Comparison of ENCODE assay signal across 8 cellular contexts in the genomic region with DNA sequence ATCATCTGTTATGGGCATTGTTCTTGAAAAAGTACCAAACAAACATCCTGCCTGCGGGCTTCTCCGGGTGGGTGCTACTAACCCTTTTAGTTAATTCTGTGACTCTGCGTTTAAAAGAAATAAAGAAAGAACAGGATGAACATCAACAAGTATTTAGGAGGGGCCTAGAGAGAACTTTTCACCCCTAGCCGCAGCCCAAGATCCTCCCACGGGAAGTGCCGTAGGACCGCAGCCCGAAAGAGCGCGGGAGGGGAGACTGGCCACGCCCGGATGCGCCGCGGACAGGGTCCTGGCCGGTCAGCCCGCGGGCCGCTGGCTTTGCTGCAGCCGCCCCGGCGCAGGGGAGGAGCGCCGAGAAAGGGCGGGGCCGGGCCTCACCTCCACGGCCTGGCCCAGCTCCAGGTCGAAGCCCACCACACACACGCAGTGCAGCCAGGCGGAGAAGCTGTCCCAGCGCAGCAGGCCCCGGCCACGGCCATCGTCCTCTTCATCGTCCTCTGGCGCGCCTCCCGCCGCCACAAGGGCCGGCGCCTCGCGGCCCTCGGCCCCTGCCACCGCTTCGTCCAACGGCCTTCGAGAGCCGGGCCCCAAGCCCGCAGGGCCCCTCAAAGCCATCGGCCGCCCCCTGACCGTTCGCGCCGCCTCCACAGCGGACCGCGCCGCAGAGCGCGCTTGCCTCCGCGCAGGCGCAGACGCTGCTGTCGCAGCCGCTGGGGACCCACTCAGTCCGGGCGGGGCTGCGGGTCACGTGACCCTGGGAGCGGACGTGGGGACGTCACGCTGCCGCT. TPM values are rescaled to one million over a fixed set of nuclear protein-coding genes. Genes with fewer than 3 reads are reported as not detected.
DNase-seq lines count a peak whose midpoint lies in the region; ATAC-seq and TF ChIP-seq lines count a peak whose summit lies in the region.

DENND6A (minus strand) TSS at position 674 of the 788 bp plus-strand sequence; CDS start at position 615, 59 bp downstream.

- peak within 1 kb of the TSS; percentile 70 for H3K4me2 ChIP-seq in neural cell (ENCODE audit: low read length)

- H2AFZ ChIP-seq in neural cell (ENCODE audit: low read depth, low read length), result peak within 1 kb of the TSS; percentile 83

- H4K20me1 ChIP-seq in neural cell (ENCODE audit: insufficient read depth), result no peaks in the 10 kb centered on the region

- H3K9me2 ChIP-seq in neural cell (ENCODE audit: insufficient read depth, low read length), result no peaks in the 10 kb centered on the region

- ATAC-seq in stimulated activated naive CD8-positive, alpha-beta T cell treated with anti-CD3 and anti-CD28 coated beads, Interleukin-15, amount 100 ng/mL, for 72 hours, result peak; percentile 90

- peaks cover 38% of the 10 kb centered on the region for H3K79me2 ChIP-seq in neural cell (replicated peaks; ENCODE audit: insufficient read depth, low read length)

- DNase-seq in H7, result peak; percentile 96
- DNase-seq in M059J (ENCODE audit: low read depth), result peak; percentile 89
- DNase-seq in SHP77 treated with DMSO at 0.1 percent for 48 hours (lab: John Stamatoyannopoulos, UW), result peak; percentile 62
- DNase-seq in activated gamma-delta T cell (lab: John Stamatoyannopoulos, UW), result peak; percentile 95
- peak; percentile 86 for DNase-seq in fibroblast of the conjunctiva (ENCODE audit: low read depth)
- DNase-seq in stimulated activated naive CD8-positive, alpha-beta T cell treated with anti-CD3 and anti-CD28 coated beads, Interleukin-15, amount 100 ng/mL, for 72 hours, result peak; percentile 95 to 96

- peak within 1 kb of the TSS; percentile 95 to 97 for H3K27ac Mint-ChIP-seq in stimulated activated naive CD8-positive, alpha-beta T cell treated with anti-CD3 and anti-CD28 coated beads, Interleukin-15, amount 100 ng/mL, for 72 hours

- H3K4me1 Mint-ChIP-seq in stimulated activated naive CD8-positive, alpha-beta T cell treated with anti-CD3 and anti-CD28 coated beads, Interleukin-15, amount 100 ng/mL, for 72 hours, result peaks cover 42% of the 10 kb centered on the region

- no peaks in the 10 kb centered on the region for H3K27me3 Mint-ChIP-seq in stimulated activated naive CD8-positive, alpha-beta T cell treated with anti-CD3 and anti-CD28 coated beads, Interleukin-15, amount 100 ng/mL, for 72 hours

- TF ChIP-seq RAD21 in neural cell (conservative IDR thresholded peaks at IDR 0.05), result no peak

- peak within 1 kb of the TSS; percentile 96 for H3K4me3 ChIP-seq in H7 (ENCODE audit: insufficient read depth, low read depth, low read length)
- H3K4me3 ChIP-seq in neural cell (ENCODE audit: low read length), result peak within 1 kb of the TSS; percentile 93

- TF ChIP-seq CTCF in neural cell (IDR thresholded peaks at IDR 0.05; ENCODE audit: poor library complexity, severe bottlenecking), result peak; percentile 31

- no peaks in the 10 kb centered on the region for H3F3A ChIP-seq in neural cell (ENCODE audit: insufficient read depth, low read length, poor library complexity, severe bottlenecking)

- H3K4me3 Mint-ChIP-seq in stimulated activated naive CD8-positive, alpha-beta T cell treated with anti-CD3 and anti-CD28 coated beads, Interleukin-15, amount 100 ng/mL, for 72 hours, result peak within 1 kb of the TSS; percentile 89 to 94

- no peaks in the 10 kb centered on the region; the same call in 1 of the 2 replicates for H3K4me1 ChIP-seq in ES-I3 (ENCODE audit: insufficient read depth, low read length)

- no peaks in the 10 kb centered on the region for H3K27me3 ChIP-seq in H7 (ENCODE audit: control insufficient read depth, insufficient read depth, low read length)
- H3K27me3 ChIP-seq in neural cell (ENCODE audit: insufficient read depth, low read depth, low read length), result no peaks in the 10 kb centered on the region

- H3K27ac ChIP-seq in neural cell (ENCODE audit: low read length), result peak within 1 kb of the TSS; percentile 76

- H3K9ac ChIP-seq in ES-I3 (ENCODE audit: low read depth, low read length) (peak within 1 kb of the TSS; percentile 82), neural cell (ENCODE audit: low read length) (peak within 1 kb of the TSS; percentile 86)

- peak; percentile 49 for TF ChIP-seq EP300 in neural cell (conservative IDR thresholded peaks at IDR 0.05; ENCODE audit: poor library complexity, severe bottlenecking)

- H3K9me3 Mint-ChIP-seq in stimulated activated naive CD8-positive, alpha-beta T cell treated with anti-CD3 and anti-CD28 coated beads, Interleukin-15, amount 100 ng/mL, for 72 hours, result no peaks in the 10 kb centered on the region

- H3K9me3 ChIP-seq in ES-I3 (ENCODE audit: control insufficient read depth, insufficient read depth, low read length) (no peaks in the 10 kb centered on the region), neural cell (ENCODE audit: low read length) (no peaks in the 10 kb centered on the region)

- H3K36me3 ChIP-seq in ES-I3 (ENCODE audit: insufficient read depth, low read length) (no peaks in the 10 kb centered on the region), H7 (replicated peaks; ENCODE audit: control insufficient read depth, insufficient read depth, low read length) (no peaks in the 10 kb centered on the region), neural cell (ENCODE audit: insufficient read depth, low read length) (no peaks in the 10 kb centered on the region)

TF ChIP-seq in neural cell, 6 proteins besides CTCF, POLR2A, EP300 and RAD21:
- TF ChIP-seq SMC3 (conservative IDR thresholded peaks at IDR 0.05; ENCODE audit: poor library complexity) (peak; percentile 36), MXI1 (conservative IDR thresholded peaks at IDR 0.05; ENCODE audit: poor library complexity, severe bottlenecking) (peak; percentile 85), TAF1 (IDR thresholded peaks at IDR 0.05; ENCODE audit: low read depth) (peak; percentile 30), REST (IDR thresholded peaks at IDR 0.05; ENCODE audit: borderline replicate concordance) (peak; percentile 48), EZH2 (IDR thresholded peaks at IDR 0.05; ENCODE audit: borderline replicate concordance, insufficient read depth, low read length, poor library complexity, severe bottlenecking) (no peak), POLR2AphosphoS5 (IDR thresholded peaks at IDR 0.05) (peak; percentile 95)

RNA-seq across cellular contexts. Expression of gene DENND6A, which starts in this region (rescaled TPM):
- 12.0 and 15.9 TPM in 2 replicates for total RNA-seq in H7 (2014; rRNA removed; shearing (Covaris generic))
- total RNA-seq in M059J (2014; rRNA removed; shearing (Covaris generic)), result 10.0 and 19.2 TPM in 2 replicates
- 24.0 and 25.4 TPM in 2 replicates for polyA plus RNA-seq in neural cell
- polyA minus RNA-seq in neural cell, result 43.1 and 46.3 TPM in 2 replicates

Comparison
In these comparisons a context has a peak if more than half of its experiments do, and no peak if none do; other contexts are left out.
1. Peak in every context shown above with its lines: DNase-seq, ATAC-seq, H3K4me3 ChIP-seq and H3K27ac ChIP-seq.